In the genomic region with DNA sequence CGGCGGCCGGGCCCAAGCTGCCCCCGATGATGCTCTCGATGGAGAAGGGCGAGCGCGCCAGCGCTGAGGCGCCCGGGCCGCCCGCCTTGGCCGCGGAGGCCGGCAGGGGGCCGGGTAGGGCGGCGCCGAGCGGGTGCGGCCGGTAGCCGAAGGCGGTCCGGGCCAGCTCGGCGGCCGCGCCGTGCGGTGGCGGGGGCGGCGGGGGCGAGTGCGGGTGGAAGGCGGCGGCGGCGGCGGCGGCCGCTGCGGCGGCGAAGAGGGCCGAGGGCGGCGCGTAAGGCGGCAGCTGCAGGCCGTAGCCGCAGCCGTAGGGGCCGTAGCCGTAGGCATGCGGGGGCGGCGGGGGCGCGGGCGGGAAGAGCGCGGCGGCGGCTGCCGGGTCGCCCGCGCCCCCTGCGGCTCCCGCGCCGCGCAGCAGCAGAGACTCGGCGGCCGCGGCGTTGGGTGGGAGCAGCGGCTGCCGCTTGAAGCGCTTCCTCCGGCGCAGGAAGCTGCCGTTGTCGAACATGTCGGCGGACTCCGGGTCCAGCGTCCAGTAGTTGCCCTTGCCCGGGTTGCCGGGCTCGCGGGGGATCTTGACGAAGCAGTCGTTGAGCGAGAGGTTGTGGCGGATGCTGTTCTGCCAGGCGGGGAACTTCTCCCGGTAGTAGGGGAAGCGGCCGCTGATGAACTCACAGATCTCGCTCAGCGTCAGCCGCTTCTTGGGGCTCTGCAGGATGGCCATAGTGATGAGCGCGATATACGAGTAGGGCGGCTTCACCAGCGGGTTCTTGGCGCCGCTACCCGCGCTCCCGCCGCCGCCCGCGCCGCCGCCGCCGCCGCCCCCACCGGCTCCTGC, we compare ENCODE assay signal across 8 cellular contexts. TPM values are rescaled to one million over a fixed set of nuclear protein-coding genes. Genes with fewer than 3 reads are reported as not detected.
DNase-seq lines count a peak whose midpoint lies in the region; ATAC-seq and TF ChIP-seq lines count a peak whose summit lies in the region.

No MANE protein-coding gene starts in this region.

- peaks cover 17% of the 10 kb centered on the region; the same call in 1 of the 2 replicates for H3F3A ChIP-seq in PC-9 (ENCODE audit: insufficient read depth, low read depth)

- H3K4me2 ChIP-seq in H9 (ENCODE audit: insufficient read depth, insufficient read length, low read length) (peak overlapping the region; percentile 72), PC-9 (peak overlapping the region; percentile 66; the same call in 1 of the 2 replicates)

- H3K27me3 Mint-ChIP-seq in H9 (ENCODE audit: low read depth), result peaks cover 91% of the 10 kb centered on the region

- H2BK20ac ChIP-seq in H9 (ENCODE audit: low read depth, low read length, poor library complexity, severe bottlenecking), result no peak overlapping the region

- no peaks in the 10 kb centered on the region for H4K20me1 ChIP-seq in H9 (ENCODE audit: control insufficient read depth, insufficient read depth, insufficient read length)
- H4K20me1 ChIP-seq in PC-9 (ENCODE audit: insufficient read depth), result no peaks in the 10 kb centered on the region

- peaks cover 20% of the 10 kb centered on the region for H3K23me2 ChIP-seq in H9 (ENCODE audit: insufficient read length, low read depth, low read length, poor library complexity, severe bottlenecking)

- H3K4me1 Mint-ChIP-seq in H9, result peaks cover 30 to 52% of the 10 kb centered on the region in 2 experiments

- intact Hi-C loops in PC-9 (cut with micrococcal nuclease; ENCODE audit: unreplicated experiment), result no loop called here

- H3K27ac ChIP-seq in H9 (ENCODE audit: insufficient read length, low read depth, low read length), result no peak overlapping the region
- H3K27ac ChIP-seq in PC-9, result peak overlapping the region; percentile 41; the same call in 1 of the 2 replicates

- H3K4me1 ChIP-seq in H9 (ENCODE audit: insufficient read depth, low read length) (no peaks in the 10 kb centered on the region), PC-9 (replicated peaks; ENCODE audit: insufficient read depth) (peaks cover 22% of the 10 kb centered on the region), adipocyte (ENCODE audit: control insufficient read depth, insufficient read depth, low read length) (peaks cover 3% of the 10 kb centered on the region)

- no peak for ATAC-seq in GM21737 (IDR thresholded peaks at IDR 0.05; ENCODE audit: unreplicated experiment)

- no peaks in the 10 kb centered on the region for H3K9me2 ChIP-seq in PC-9 (ENCODE audit: insufficient read depth)

- H3K14ac ChIP-seq in H9 (ENCODE audit: insufficient read depth, low read length), result no peak overlapping the region

- H3K9me3 ChIP-seq in H9 (ENCODE audit: control insufficient read depth, low read depth, low read length), result no peaks in the 10 kb centered on the region
- H3K9me3 ChIP-seq in PC-9 (ENCODE audit: insufficient read depth, low read depth), result no peaks in the 10 kb centered on the region
- no peaks in the 10 kb centered on the region for H3K9me3 ChIP-seq in adipocyte (ENCODE audit: control insufficient read depth, low read length)
- no peaks in the 10 kb centered on the region for H3K9me3 ChIP-seq in iPS-18c (ENCODE audit: control insufficient read depth, insufficient read depth, low read length)

- WGBS in H9 (ENCODE audit: extremely low coverage, insufficient read length, low lambda C conversion rate), result no CpG with 5 or more reads among the region's 127 CpGs

- no peak overlapping the region for H3K18ac ChIP-seq in H9 (ENCODE audit: insufficient read length, low read depth, low read length)

- no peak overlapping the region for H3K23ac ChIP-seq in H9 (ENCODE audit: insufficient read length, low read depth, low read length)

- H3K79me2 ChIP-seq in H9 (ENCODE audit: insufficient read depth, low read length) (no peaks in the 10 kb centered on the region), PC-9 (ENCODE audit: low read depth) (peaks cover 23% of the 10 kb centered on the region)

- no peak overlapping the region for H3T11ph ChIP-seq in H9 (ENCODE audit: low read length)

- no peak overlapping the region for H3K9ac ChIP-seq in H9 (ENCODE audit: extremely low read depth, insufficient read length, low read length)
- peak overlapping the region; percentile 70 for H3K9ac ChIP-seq in adipocyte (ENCODE audit: low read length)

- BruUV-seq in PC-9 (replicated peaks; lab: Mats Ljungman, UMichigan), result no TSS peak

- no peak overlapping the region for H4K91ac ChIP-seq in H9 (ENCODE audit: insufficient read length, low read depth, low read length)

- H2AFZ ChIP-seq in H9 (ENCODE audit: low read length), result no peak overlapping the region
- peak overlapping the region; percentile 88 for H2AFZ ChIP-seq in PC-9

- no peak overlapping the region for H4K8ac ChIP-seq in H9 (replicated peaks; ENCODE audit: insufficient read length, low read depth, low read length)

- no peak overlapping the region for H3K4ac ChIP-seq in H9 (ENCODE audit: low read depth, low read length)

- DNase-seq in COR-L47 (lab: John Stamatoyannopoulos, UW) (peak; percentile 67), H9 (peak; percentile 72), PC-9 (peak; percentile 43 to 53), adipocyte (ENCODE audit: low read depth) (peak; percentile 70), NCI-H1048 (lab: John Stamatoyannopoulos, UW) (no peak)
- peak in 2 of 3 experiments; percentile 14 to 38 for DNase-seq in stimulated activated CD4-positive, alpha-beta T cell treated with anti-CD3 and anti-CD28 coated beads, TNF-alpha, amount 100 ng/mL, for 24 hours (ENCODE audit: low read depth in 3 of 3)

- H4K5ac ChIP-seq in H9 (ENCODE audit: insufficient read length, low read depth, low read length), result no peak overlapping the region

- H3K27me3 ChIP-seq in H9 (ENCODE audit: insufficient read depth, low read length) (peaks cover 82% of the 10 kb centered on the region), PC-9 (ENCODE audit: insufficient read depth, low read depth) (no peaks in the 10 kb centered on the region), adipocyte (replicated peaks; ENCODE audit: control insufficient read depth, insufficient read depth, low read length) (peaks cover 77% of the 10 kb centered on the region)

- peaks cover 0 to 1% (median 0%) of the 10 kb centered on the region in 3 experiments; a peak in 2 of 7 replicates for H3K36me3 Mint-ChIP-seq in H9 (ENCODE audit: insufficient read depth in 1 of 3, low read depth in 3 of 3)

- no peaks in the 10 kb centered on the region for H3K36me3 ChIP-seq in PC-9 (ENCODE audit: low read depth)
- no peaks in the 10 kb centered on the region for H3K36me3 ChIP-seq in adipocyte (ENCODE audit: control insufficient read depth, insufficient read depth, low read length, severe bottlenecking)

- H3K27ac Mint-ChIP-seq in H9, result no peak overlapping the region

- no peak overlapping the region for H2AK5ac ChIP-seq in H9 (ENCODE audit: insufficient read length, low read length)

- H3K79me1 ChIP-seq in H9 (ENCODE audit: insufficient read depth, low read depth, low read length, poor library complexity, severe bottlenecking), result no peaks in the 10 kb centered on the region

- H3K9me3 Mint-ChIP-seq in H9, result peaks cover 2 to 15% of the 10 kb centered on the region in 2 experiments; a peak in 2 of 5 replicates

- no peak overlapping the region for H2BK12ac ChIP-seq in H9 (ENCODE audit: insufficient read length, low read depth, low read length)

- CTCF ChIA-PET in PC-9 (lab: Charles Lee), result interaction anchor here (0.6 to 1.3 kb wide), 4 partner anchors 120 to 629 kb away, joined by 3 to 9 read pairs (median 4); no protein-coding TSS in a partner anchor

- POLR2A ChIA-PET in PC-9 (lab: Charles Lee; ENCODE audit: unreplicated experiment), result no interaction called here

- H3K56ac ChIP-seq in H9 (ENCODE audit: insufficient read length, low read depth, low read length), result no peak overlapping the region

- TF ChIP-seq CTCF in H9 (conservative IDR thresholded peaks at IDR 0.05), result no peak
- no peak for TF ChIP-seq CTCF in PC-9 (conservative IDR thresholded peaks at IDR 0.05)

- no peak overlapping the region for H2BK15ac ChIP-seq in H9 (ENCODE audit: low read depth, low read length)

- H3K4me3 ChIP-seq in PC-9, result peak overlapping the region; percentile 88
- H3K4me3 ChIP-seq in adipocyte (ENCODE audit: low read length), result peak overlapping the region; percentile 78
- peak overlapping the region; percentile 50 for H3K4me3 ChIP-seq in iPS-18c (ENCODE audit: insufficient read depth, low read depth, low read length)

- no peak overlapping the region for H2BK5ac ChIP-seq in H9 (ENCODE audit: insufficient read length, low read length)

- peak overlapping the region; percentile 61 to 79 for H3K4me3 Mint-ChIP-seq in H9

- H2BK120ac ChIP-seq in H9 (ENCODE audit: low read depth, low read length, poor library complexity, severe bottlenecking), result no peak overlapping the region

RNA-seq across cellular contexts. Expression of a gene that starts 1.1 kb away (rescaled TPM):
- total RNA-seq in H9 (2021) (0.20 and 0.31 TPM in 2 replicates), PC-9 (2021) (4.0 and 4.1 TPM in 2 replicates)

RNA-seq across cellular contexts. Expression of a gene that starts 50.8 kb away (rescaled TPM):
- total RNA-seq in H9 (2021) (861 and 876 TPM in 2 replicates), PC-9 (2021) (635 and 694 TPM in 2 replicates)
